22 cellular contexts compared by ENCODE assay signal in genomic region chr5:111113678-111114077, GRCh38. TPM values are rescaled to one million over a fixed set of nuclear protein-coding genes. Genes with fewer than 3 reads are reported as not detected.
"Had no signal": no experiment of that assay in that cellular context is flagged by ENCODE, and none has a peak within 500 bp of the region (broad histone marks: within the 10 kb centered on the region; RNA-seq: fewer than 3 reads in every experiment).

No MANE protein-coding gene starts in this region.

- H3K27me3 Mint-ChIP-seq: naive thymus-derived CD4-positive, alpha-beta T cell; stimulated activated naive CD8-positive, alpha-beta T cell treated with anti-CD3 and anti-CD28 coated beads, Interleukin-15, Interleukin-2, amounts not matched to agents 100 ng/mL and 50 ng/mL, for 24 hours had no signal

- FAIRE-seq: endometrium, frontal cortex had no signal

- H3K27ac Mint-ChIP-seq: nephron progenitor cell; stimulated activated effector memory CD8-positive, alpha-beta T cell treated with anti-CD3 and anti-CD28 coated beads, Interleukin-12 subunit alpha, Interleukin-12 subunit beta, amount 100 ng/mL, for 72 hours; stimulated activated naive CD8-positive, alpha-beta T cell treated with anti-CD3 and anti-CD28 coated beads, Interleukin-15, Interleukin-2, amounts not matched to agents 100 ng/mL and 50 ng/mL, for 24 hours had no signal

- H3K4me3 Mint-ChIP-seq: naive thymus-derived CD4-positive, alpha-beta T cell; nephron progenitor cell; stimulated activated effector memory CD8-positive, alpha-beta T cell treated with anti-CD3 and anti-CD28 coated beads, Interleukin-12 subunit alpha, Interleukin-12 subunit beta, amount 100 ng/mL, for 72 hours; stimulated activated naive CD8-positive, alpha-beta T cell treated with anti-CD3 and anti-CD28 coated beads, Interleukin-15, Interleukin-2, amounts not matched to agents 100 ng/mL and 50 ng/mL, for 24 hours had no signal

- H3K4me1 Mint-ChIP-seq: nephron progenitor cell; stimulated activated effector memory CD8-positive, alpha-beta T cell treated with anti-CD3 and anti-CD28 coated beads, Interleukin-12 subunit alpha, Interleukin-12 subunit beta, amount 100 ng/mL, for 72 hours had no signal

- H3K9me3 ChIP-seq: heart left ventricle, neutrophil, psoas muscle, right lobe of liver, tibial artery, upper lobe of right lung, vagina had no signal

- H3K9me3 Mint-ChIP-seq: naive thymus-derived CD4-positive, alpha-beta T cell; nephron progenitor cell; stimulated activated effector memory CD8-positive, alpha-beta T cell treated with anti-CD3 and anti-CD28 coated beads, Interleukin-12 subunit alpha, Interleukin-12 subunit beta, amount 100 ng/mL, for 72 hours; stimulated activated naive CD8-positive, alpha-beta T cell treated with anti-CD3 and anti-CD28 coated beads, Interleukin-15, Interleukin-2, amounts not matched to agents 100 ng/mL and 50 ng/mL, for 24 hours had no signal

- H3K4me3 ChIP-seq: heart left ventricle, lung, psoas muscle, right lobe of liver, tibial artery, upper lobe of right lung, vagina had no signal

- ATAC-seq: esophagus mucosa; heart left ventricle; left colon; left ventricle myocardium superior; naive thymus-derived CD4-positive, alpha-beta T cell; psoas muscle; right lobe of liver; stimulated activated effector memory CD8-positive, alpha-beta T cell treated with anti-CD3 and anti-CD28 coated beads, Interleukin-12 subunit alpha, Interleukin-12 subunit beta, amount 100 ng/mL, for 72 hours; upper lobe of right lung had no signal

- DNase-seq: effector CD4-positive, alpha-beta T cell; heart left ventricle; hippocampal formation; left colon; left ventricle myocardium superior; naive thymus-derived CD4-positive, alpha-beta T cell; nephron progenitor cell; psoas muscle; retina; right lobe of liver; stimulated activated CD4-positive, alpha-beta T cell treated with anti-CD3 and anti-CD28 coated beads, Interleukin-4, amount 100 ng/mL, for 1 hour; stimulated activated CD8-positive, alpha-beta memory T cell treated with anti-CD3 and anti-CD28 coated beads, Interleukin-4, amount 100 ng/mL, for 48 hours; tibial artery; upper lobe of right lung had no signal

- H3K27ac ChIP-seq: heart left ventricle, neutrophil, psoas muscle, right lobe of liver, tibial artery, upper lobe of right lung, vagina had no signal

- H3K27me3 ChIP-seq: heart left ventricle, neutrophil, right lobe of liver, tibial artery, upper lobe of right lung, vagina had no signal

- H3K4me1 ChIP-seq: psoas muscle, right lobe of liver, tibial artery, vagina had no signal

RNA-seq across cellular contexts. Expression of gene TSLP, which starts 42.2 kb away (rescaled TPM):
- total RNA-seq: frontal cortex had no signal
- polyA plus RNA-seq: naive thymus-derived CD4-positive, alpha-beta T cell had no signal
